Comparison of ENCODE assay signal across 8 cellular contexts in genomic region chr10:110007701-110008517, GRCh38. TPM values are rescaled to one million over a fixed set of nuclear protein-coding genes. Genes with fewer than 3 reads are reported as not detected.
DNase-seq lines count a peak whose midpoint lies in the region; ATAC-seq and TF ChIP-seq lines count a peak whose summit lies in the region.

A gene with protein sequence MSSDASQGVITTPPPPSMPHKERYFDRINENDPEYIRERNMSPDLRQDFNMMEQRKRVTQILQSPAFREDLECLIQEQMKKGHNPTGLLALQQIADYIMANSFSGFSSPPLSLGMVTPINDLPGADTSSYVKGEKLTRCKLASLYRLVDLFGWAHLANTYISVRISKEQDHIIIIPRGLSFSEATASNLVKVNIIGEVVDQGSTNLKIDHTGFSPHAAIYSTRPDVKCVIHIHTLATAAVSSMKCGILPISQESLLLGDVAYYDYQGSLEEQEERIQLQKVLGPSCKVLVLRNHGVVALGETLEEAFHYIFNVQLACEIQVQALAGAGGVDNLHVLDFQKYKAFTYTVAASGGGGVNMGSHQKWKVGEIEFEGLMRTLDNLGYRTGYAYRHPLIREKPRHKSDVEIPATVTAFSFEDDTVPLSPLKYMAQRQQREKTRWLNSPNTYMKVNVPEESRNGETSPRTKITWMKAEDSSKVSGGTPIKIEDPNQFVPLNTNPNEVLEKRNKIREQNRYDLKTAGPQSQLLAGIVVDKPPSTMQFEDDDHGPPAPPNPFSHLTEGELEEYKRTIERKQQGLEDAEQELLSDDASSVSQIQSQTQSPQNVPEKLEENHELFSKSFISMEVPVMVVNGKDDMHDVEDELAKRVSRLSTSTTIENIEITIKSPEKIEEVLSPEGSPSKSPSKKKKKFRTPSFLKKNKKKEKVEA (plus strand): TSS chr10:110007984. CDS start chr10:110100654, 92,670 bp downstream.

- H3K9me3 ChIP-seq in H9 (ENCODE audit: control insufficient read depth, low read depth, low read length) (no peaks in the 10 kb centered on the region), MG63 (no peaks in the 10 kb centered on the region)

- H3K4me1 ChIP-seq in H9 (ENCODE audit: insufficient read depth, low read length) = peaks cover 13% of the 10 kb centered on the region

- TF ChIP-seq CTCF in H9 (conservative IDR thresholded peaks at IDR 0.05) (no peak), omental fat pad (IDR thresholded peaks at IDR 0.05) (no peak)

- no peaks in the 10 kb centered on the region for H4K20me1 ChIP-seq in H9 (ENCODE audit: control insufficient read depth, insufficient read depth, insufficient read length)

- peak; percentile 85 for ATAC-seq in SK-N-SH treated with all-trans-retinoic acid at 6 μM for 48 hours
- peak; percentile 83 for ATAC-seq in omental fat pad (ENCODE audit: low FRiP score)

- H3K4me3 Mint-ChIP-seq in H9 = no peak within 1 kb of the TSS; a peak in 2 of 5 replicates
- peak within 1 kb of the TSS; percentile 97 for H3K4me3 Mint-ChIP-seq in activated naive CD4-positive, alpha-beta T cell treated with anti-CD3 and anti-CD28 coated beads, Interleukin-2, amount 50 U/mL, for 24 hours

- DNase-seq in GF-D8 (lab: John Stamatoyannopoulos, UW) (peak; percentile 13), H9 (peak; percentile 97), MG63 (peak; percentile 86), globus pallidus (ENCODE audit: low spot score) (peak; percentile 98), omental fat pad (ENCODE audit: low spot score) (peak; percentile 81)

- H3K4me1 Mint-ChIP-seq in H9 = peaks cover 54 to 55% of the 10 kb centered on the region in 2 experiments
- peaks cover 57% of the 10 kb centered on the region for H3K4me1 Mint-ChIP-seq in activated naive CD4-positive, alpha-beta T cell treated with anti-CD3 and anti-CD28 coated beads, Interleukin-2, amount 50 U/mL, for 24 hours

- no peak within 1 kb of the TSS for H2AFZ ChIP-seq in H9 (ENCODE audit: low read length)

- peak within 1 kb of the TSS; percentile 90 for H3K18ac ChIP-seq in H9 (ENCODE audit: insufficient read length, low read depth, low read length)

- H3K79me1 ChIP-seq in H9 (ENCODE audit: insufficient read depth, low read depth, low read length, poor library complexity, severe bottlenecking) = peaks cover 3% of the 10 kb centered on the region

- H3K4ac ChIP-seq in H9 (ENCODE audit: low read depth, low read length) = no peak within 1 kb of the TSS

- H3K4me3 ChIP-seq in MG63 = peak within 1 kb of the TSS; percentile 87

- H3K79me2 ChIP-seq in H9 (ENCODE audit: insufficient read depth, low read length) = peaks cover 17% of the 10 kb centered on the region; the same call in 1 of the 2 replicates

- no peak within 1 kb of the TSS for H3K56ac ChIP-seq in H9 (ENCODE audit: insufficient read length, low read depth, low read length)

- peaks cover 2% of the 10 kb centered on the region; the same call in 1 of the 2 replicates for H3K27me3 Mint-ChIP-seq in H9 (ENCODE audit: low read depth)
- no peaks in the 10 kb centered on the region for H3K27me3 Mint-ChIP-seq in activated naive CD4-positive, alpha-beta T cell treated with anti-CD3 and anti-CD28 coated beads, Interleukin-2, amount 50 U/mL, for 24 hours

- peaks cover 16% of the 10 kb centered on the region for H3K23me2 ChIP-seq in H9 (ENCODE audit: insufficient read length, low read depth, low read length, poor library complexity, severe bottlenecking)

- H3K9me3 Mint-ChIP-seq in H9 = no peaks in the 10 kb centered on the region
- no peaks in the 10 kb centered on the region for H3K9me3 Mint-ChIP-seq in activated naive CD4-positive, alpha-beta T cell treated with anti-CD3 and anti-CD28 coated beads, Interleukin-2, amount 50 U/mL, for 24 hours

- no peak within 1 kb of the TSS for H3K23ac ChIP-seq in H9 (ENCODE audit: insufficient read length, low read depth, low read length)

- peak within 1 kb of the TSS; percentile 75 for H3K9ac ChIP-seq in H9 (ENCODE audit: extremely low read depth, insufficient read length, low read length)

- H3K36me3 ChIP-seq in MG63 = no peaks in the 10 kb centered on the region

- H3K4me2 ChIP-seq in H9 (ENCODE audit: insufficient read depth, insufficient read length, low read length) = peak within 1 kb of the TSS; percentile 99

- no peak within 1 kb of the TSS for H2BK15ac ChIP-seq in H9 (ENCODE audit: low read depth, low read length)

- H2BK120ac ChIP-seq in H9 (ENCODE audit: low read depth, low read length, poor library complexity, severe bottlenecking) = no peak within 1 kb of the TSS

- no peak within 1 kb of the TSS for H4K8ac ChIP-seq in H9 (replicated peaks; ENCODE audit: insufficient read length, low read depth, low read length)

- no peak within 1 kb of the TSS for H2AK5ac ChIP-seq in H9 (ENCODE audit: insufficient read length, low read length)

- H3K36me3 Mint-ChIP-seq in H9 (ENCODE audit: insufficient read depth in 1 of 3, low read depth in 3 of 3) = no peaks in the 10 kb centered on the region
- no peaks in the 10 kb centered on the region for H3K36me3 Mint-ChIP-seq in activated naive CD4-positive, alpha-beta T cell treated with anti-CD3 and anti-CD28 coated beads, Interleukin-2, amount 50 U/mL, for 24 hours

- no peak within 1 kb of the TSS for H3T11ph ChIP-seq in H9 (ENCODE audit: low read length)

- H3K14ac ChIP-seq in H9 (ENCODE audit: insufficient read depth, low read length) = peak within 1 kb of the TSS; percentile 92

- no peaks in the 10 kb centered on the region for H3K27me3 ChIP-seq in H9 (ENCODE audit: insufficient read depth, low read length)
- H3K27me3 ChIP-seq in MG63 = no peaks in the 10 kb centered on the region

- WGBS in H9 (ENCODE audit: extremely low coverage, insufficient read length, low lambda C conversion rate) = no CpG with 5 or more reads among the region's 83 CpGs

- H3K27ac ChIP-seq in H9 (ENCODE audit: insufficient read length, low read depth, low read length) (no peak within 1 kb of the TSS), temporal lobe (ENCODE audit: low read depth, low read length) (peak within 1 kb of the TSS; percentile 88)

- no peak within 1 kb of the TSS for H2BK12ac ChIP-seq in H9 (ENCODE audit: insufficient read length, low read depth, low read length)

- H4K91ac ChIP-seq in H9 (ENCODE audit: insufficient read length, low read depth, low read length) = no peak within 1 kb of the TSS

- no peak within 1 kb of the TSS for H2BK20ac ChIP-seq in H9 (ENCODE audit: low read depth, low read length, poor library complexity, severe bottlenecking)

- no peak within 1 kb of the TSS for H2BK5ac ChIP-seq in H9 (ENCODE audit: insufficient read length, low read length)

- H4K5ac ChIP-seq in H9 (ENCODE audit: insufficient read length, low read depth, low read length) = no peak within 1 kb of the TSS

- H3K27ac Mint-ChIP-seq in H9 = peak within 1 kb of the TSS; percentile 92 to 97 (median 92); a peak in 6 of 7 replicates
- H3K27ac Mint-ChIP-seq in activated naive CD4-positive, alpha-beta T cell treated with anti-CD3 and anti-CD28 coated beads, Interleukin-2, amount 50 U/mL, for 24 hours = peak within 1 kb of the TSS; percentile 97

TF ChIP-seq in SK-N-SH treated with all-trans-retinoic acid at 6 μM for 48 hours, 23 proteins besides CTCF, POLR2A, EP300 and RAD21:
- TF ChIP-seq OSR1 (CRISPR knock-in tag; IDR thresholded peaks at IDR 0.05) = no peak
- TF ChIP-seq ZNF8 (CRISPR knock-in tag; IDR thresholded peaks at IDR 0.05) = no peak
- TF ChIP-seq ESRRG (CRISPR knock-in tag; IDR thresholded peaks at IDR 0.05) = 0 out of 2 replicates have a peak, but pooled peaks have one; percentile 33
- no peak for TF ChIP-seq TCF4 (CRISPR knock-in tag; IDR thresholded peaks at IDR 0.05; ENCODE audit: borderline replicate concordance)
- TF ChIP-seq, protein P1, sequence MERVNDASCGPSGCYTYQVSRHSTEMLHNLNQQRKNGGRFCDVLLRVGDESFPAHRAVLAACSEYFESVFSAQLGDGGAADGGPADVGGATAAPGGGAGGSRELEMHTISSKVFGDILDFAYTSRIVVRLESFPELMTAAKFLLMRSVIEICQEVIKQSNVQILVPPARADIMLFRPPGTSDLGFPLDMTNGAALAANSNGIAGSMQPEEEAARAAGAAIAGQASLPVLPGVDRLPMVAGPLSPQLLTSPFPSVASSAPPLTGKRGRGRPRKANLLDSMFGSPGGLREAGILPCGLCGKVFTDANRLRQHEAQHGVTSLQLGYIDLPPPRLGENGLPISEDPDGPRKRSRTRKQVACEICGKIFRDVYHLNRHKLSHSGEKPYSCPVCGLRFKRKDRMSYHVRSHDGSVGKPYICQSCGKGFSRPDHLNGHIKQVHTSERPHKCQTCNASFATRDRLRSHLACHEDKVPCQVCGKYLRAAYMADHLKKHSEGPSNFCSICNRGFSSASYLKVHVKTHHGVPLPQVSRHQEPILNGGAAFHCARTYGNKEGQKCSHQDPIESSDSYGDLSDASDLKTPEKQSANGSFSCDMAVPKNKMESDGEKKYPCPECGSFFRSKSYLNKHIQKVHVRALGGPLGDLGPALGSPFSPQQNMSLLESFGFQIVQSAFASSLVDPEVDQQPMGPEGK (CRISPR knock-in tag; IDR thresholded peaks at IDR 0.05; ENCODE audit: borderline replicate concordance) = peak; percentile 43; the same call in 1 of the 2 replicates

RNA-seq across cellular contexts. Expression of the gene that starts here (rescaled TPM):
- total RNA-seq in H9 (2021) (59.9 and 66.4 TPM in 2 replicates), omental fat pad (100 to 1,000 TPM in 3 of 4 donors, 10 to 100 TPM in 1; 85.4 to 647 (median 252) TPM), temporal lobe (75.7 TPM)
- total RNA-seq in MG63 (2014; rRNA removed; shearing (Covaris generic); ENCODE audit: low replicate concordance) = 14.1 and 40.2 TPM in 2 replicates

Comparison
In these comparisons a context has a peak if more than half of its experiments do, and no peak if none do; other contexts are left out.
1. DNase-seq: peak in every context shown above with its lines; median percentile 98 in globus pallidus; 97 in H9; 86 in MG63; 81 in omental fat pad; 13 in GF-D8.